ENCODE assay signal across 1 cellular context in genomic region chr11:95789506-95790122, GRCh38.
A peak's percentile ranks its signal among the peaks of the same experiment; 100 is the strongest.
TF ChIP-seq lines count a peak whose summit lies in the region.

Gene FAM76B, minus strand, starts transcription at chr11:95789782. Its CDS starts 304 bp downstream, at chr11:95789478.

TF ChIP-seq in HepG2, 621 proteins besides CTCF, POLR2A, EP300 and RAD21 (continued from another document and continues in another):
- TF ChIP-seq, protein P1, sequence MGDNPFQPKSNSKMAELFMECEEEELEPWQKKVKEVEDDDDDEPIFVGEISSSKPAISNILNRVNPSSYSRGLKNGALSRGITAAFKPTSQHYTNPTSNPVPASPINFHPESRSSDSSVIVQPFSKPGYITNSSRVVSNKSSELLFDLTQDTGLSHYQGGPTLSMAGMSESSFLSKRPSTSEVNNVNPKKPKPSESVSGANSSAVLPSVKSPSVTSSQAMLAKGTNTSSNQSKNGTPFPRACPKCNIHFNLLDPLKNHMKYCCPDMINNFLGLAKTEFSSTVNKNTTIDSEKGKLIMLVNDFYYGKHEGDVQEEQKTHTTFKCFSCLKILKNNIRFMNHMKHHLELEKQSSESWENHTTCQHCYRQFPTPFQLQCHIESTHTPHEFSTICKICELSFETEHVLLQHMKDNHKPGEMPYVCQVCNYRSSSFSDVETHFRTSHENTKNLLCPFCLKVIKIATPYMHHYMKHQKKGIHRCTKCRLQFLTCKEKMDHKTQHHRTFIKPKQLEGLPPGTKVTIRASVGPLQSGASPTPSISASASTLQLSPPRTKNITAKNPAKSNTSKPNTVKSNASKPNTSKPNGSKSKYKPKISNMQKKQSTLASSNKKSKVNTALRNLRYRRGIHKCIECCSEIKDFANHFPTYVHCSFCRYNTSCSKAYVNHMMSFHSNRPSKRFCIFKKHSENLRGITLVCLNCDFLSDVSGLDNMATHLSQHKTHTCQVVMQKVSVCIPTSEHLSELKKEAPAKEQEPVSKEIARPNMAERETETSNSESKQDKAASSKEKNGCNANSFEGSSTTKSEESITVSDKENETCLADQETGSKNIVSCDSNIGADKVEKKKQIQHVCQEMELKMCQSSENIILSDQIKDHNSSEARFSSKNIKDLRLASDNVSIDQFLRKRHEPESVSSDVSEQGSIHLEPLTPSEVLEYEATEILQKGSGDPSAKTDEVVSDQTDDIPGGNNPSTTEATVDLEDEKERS (CRISPR knock-in tag; IDR thresholded peaks at IDR 0.05) = 0 out of 2 replicates have a peak, but pooled peaks have one; percentile 36
- TF ChIP-seq HIC2 (CRISPR knock-in tag; IDR thresholded peaks at IDR 0.05; ENCODE audit: low read depth) (no peak; the same call in 1 of the 2 replicates), SP2 (CRISPR knock-in tag; IDR thresholded peaks at IDR 0.05) (peak; percentile 83), PHF8 (CRISPR knock-in tag; IDR thresholded peaks at IDR 0.05) (peak; percentile 89), NPAS2 (CRISPR knock-in tag; IDR thresholded peaks at IDR 0.05; ENCODE audit: borderline replicate concordance) (no peak), MYC (CRISPR knock-in tag; IDR thresholded peaks at IDR 0.05; ENCODE audit: borderline replicate concordance) (peak; percentile 89; the same call in 1 of the 2 replicates), ZNF18 (CRISPR knock-in tag; IDR thresholded peaks at IDR 0.05; ENCODE audit: insufficient replicate concordance) (peak; percentile 79), ZNF256 (CRISPR knock-in tag; conservative IDR thresholded peaks at IDR 0.05) (0 out of 2 replicates have a peak, but pooled peaks have one; percentile 38), ATF7 (IDR thresholded peaks at IDR 0.05) (no peak), ATF7 (CRISPR knock-in tag; IDR thresholded peaks at IDR 0.05) (peak; percentile 41; the same call in 1 of the 2 replicates), YY1 (IDR thresholded peaks at IDR 0.05; ENCODE audit: insufficient read depth, insufficient replicate concordance, low read depth, low read length) (peak; percentile 78), ZNF724P (CRISPR knock-in tag; IDR thresholded peaks at IDR 0.05; ENCODE audit: borderline replicate concordance) (peak; percentile 64; the same call in 1 of the 2 replicates), HNRNPUL1 (IDR thresholded peaks at IDR 0.05; ENCODE audit: low read depth, low read length) (no peak), ZBTB25 (CRISPR knock-in tag; IDR thresholded peaks at IDR 0.05) (peak; percentile 96), ZNF460 (CRISPR knock-in tag; IDR thresholded peaks at IDR 0.05; ENCODE audit: borderline replicate concordance) (no peak), TAF15 (IDR thresholded peaks at IDR 0.05; ENCODE audit: low read depth, low read length, poor library complexity, severe bottlenecking) (no peak), ONECUT2 (CRISPR knock-in tag; IDR thresholded peaks at IDR 0.05) (no peak), CEBPG (CRISPR knock-in tag; IDR thresholded peaks at IDR 0.05) (peak; percentile 48), HMG20B (CRISPR knock-in tag; conservative IDR thresholded peaks at IDR 0.05) (peak; percentile 67), KDM3A (CRISPR knock-in tag; IDR thresholded peaks at IDR 0.05; ENCODE audit: low read depth) (peak; percentile 85; the same call in 1 of the 2 replicates), ZNF503 (CRISPR knock-in tag; IDR thresholded peaks at IDR 0.05) (no peak), TERF1 (CRISPR knock-in tag; IDR thresholded peaks at IDR 0.05) (no peak), GLI4 (CRISPR knock-in tag; IDR thresholded peaks at IDR 0.05; ENCODE audit: borderline replicate concordance) (peak; percentile 65; the same call in 1 of the 2 replicates), FOXM1 (CRISPR knock-in tag; IDR thresholded peaks at IDR 0.05) (no peak), ZNF598 (CRISPR knock-in tag; IDR thresholded peaks at IDR 0.05; ENCODE audit: borderline replicate concordance) (peak; percentile 81), DNMT1 (CRISPR knock-in tag; IDR thresholded peaks at IDR 0.05) (peak; percentile 87), ZNF382 (CRISPR knock-in tag; IDR thresholded peaks at IDR 0.05; ENCODE audit: borderline replicate concordance) (no peak), ZNF329 (CRISPR knock-in tag; IDR thresholded peaks at IDR 0.05; ENCODE audit: low read depth) (peak; percentile 84), SIN3B (IDR thresholded peaks at IDR 0.05; ENCODE audit: low read length) (peak; percentile 37; the same call in 1 of the 2 replicates), ZNF251 (CRISPR knock-in tag; IDR thresholded peaks at IDR 0.05) (no peak), MTA3 (CRISPR knock-in tag; IDR thresholded peaks at IDR 0.05) (no peak), ZBTB8A (CRISPR knock-in tag; IDR thresholded peaks at IDR 0.05; ENCODE audit: borderline replicate concordance, low read depth) (no peak; the same call in 1 of the 2 replicates), RCOR2 (CRISPR knock-in tag; IDR thresholded peaks at IDR 0.05) (no peak), ZNF780A (CRISPR knock-in tag; IDR thresholded peaks at IDR 0.05) (no peak), ZNF337 (CRISPR knock-in tag; IDR thresholded peaks at IDR 0.05; ENCODE audit: borderline replicate concordance, low read depth) (peak; percentile 68; the same call in 1 of the 2 replicates), ZNF841 (CRISPR knock-in tag; IDR thresholded peaks at IDR 0.05; ENCODE audit: borderline replicate concordance) (no peak), TARDBP (CRISPR knock-in tag; IDR thresholded peaks at IDR 0.05) (peak; percentile 94), ZC3H4 (CRISPR knock-in tag; IDR thresholded peaks at IDR 0.05; ENCODE audit: borderline replicate concordance) (no peak), RBM39 (IDR thresholded peaks at IDR 0.05; ENCODE audit: low read depth, low read length, poor library complexity, severe bottlenecking) (peak; percentile 81), ZNF142 (CRISPR knock-in tag; IDR thresholded peaks at IDR 0.05) (no peak), SUZ12 (IDR thresholded peaks at IDR 0.05; ENCODE audit: low read depth, low read length) (no peak), IKZF1 (IDR thresholded peaks at IDR 0.05) (no peak), EZH2 (conservative IDR thresholded peaks at IDR 0.05; ENCODE audit: low read depth, low read length) (no peak), SATB2 (CRISPR knock-in tag; IDR thresholded peaks at IDR 0.05) (no peak), PHF20 (CRISPR knock-in tag; IDR thresholded peaks at IDR 0.05) (peak; percentile 93), FOXK2 (IDR thresholded peaks at IDR 0.05) (0 out of 2 replicates have a peak, but pooled peaks have one; percentile 38), RAD51 (IDR thresholded peaks at IDR 0.05; ENCODE audit: borderline replicate concordance) (no peak), SYNCRIP (IDR thresholded peaks at IDR 0.05; ENCODE audit: insufficient read depth, low read depth, low read length) (no peak), ELF4 (CRISPR knock-in tag; IDR thresholded peaks at IDR 0.05; ENCODE audit: borderline replicate concordance) (peak; percentile 92; the same call in 1 of the 2 replicates)
- TF ChIP-seq, protein P2, sequence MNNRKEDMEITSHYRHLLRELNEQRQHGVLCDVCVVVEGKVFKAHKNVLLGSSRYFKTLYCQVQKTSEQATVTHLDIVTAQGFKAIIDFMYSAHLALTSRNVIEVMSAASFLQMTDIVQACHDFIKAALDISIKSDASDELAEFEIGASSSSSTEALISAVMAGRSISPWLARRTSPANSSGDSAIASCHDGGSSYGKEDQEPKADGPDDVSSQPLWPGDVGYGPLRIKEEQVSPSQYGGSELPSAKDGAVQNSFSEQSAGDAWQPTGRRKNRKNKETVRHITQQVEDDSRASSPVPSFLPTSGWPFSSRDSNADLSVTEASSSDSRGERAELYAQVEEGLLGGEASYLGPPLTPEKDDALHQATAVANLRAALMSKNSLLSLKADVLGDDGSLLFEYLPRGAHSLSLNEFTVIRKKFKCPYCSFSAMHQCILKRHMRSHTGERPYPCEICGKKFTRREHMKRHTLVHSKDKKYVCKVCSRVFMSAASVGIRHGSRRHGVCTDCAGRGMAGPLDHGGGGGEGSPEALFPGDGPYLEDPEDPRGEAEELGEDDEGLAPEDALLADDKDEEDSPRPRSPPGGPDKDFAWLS (CRISPR knock-in tag; IDR thresholded peaks at IDR 0.05; ENCODE audit: borderline replicate concordance) = no peak
